Comparison of ENCODE assay signal across 18 cellular contexts in the genomic region with DNA sequence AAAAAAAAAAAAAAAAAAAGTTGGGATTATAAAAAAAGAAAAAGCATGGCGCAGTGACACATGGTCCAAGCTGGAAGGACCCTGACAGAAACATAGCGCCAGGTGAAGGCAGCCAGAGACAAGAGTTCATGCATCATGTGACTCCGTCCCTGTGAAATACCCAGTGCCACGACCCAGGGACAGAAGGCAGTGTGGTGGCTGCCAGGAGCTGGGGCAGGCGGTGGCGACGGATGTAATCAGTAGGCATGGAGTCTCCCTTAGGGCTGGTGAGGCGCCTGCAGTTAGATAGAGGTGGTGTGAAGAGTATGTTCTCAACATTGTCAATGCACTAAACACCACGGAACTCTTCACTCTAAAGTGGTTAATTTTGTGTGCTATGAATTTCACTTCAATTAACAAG. TPM values are rescaled to one million over a fixed set of nuclear protein-coding genes. Genes with fewer than 3 reads are reported as not detected.
DNase-seq lines count a peak whose midpoint lies in the region; ATAC-seq and TF ChIP-seq lines count a peak whose summit lies in the region.
"Had no signal": no experiment of that assay in that cellular context is flagged by ENCODE, and none has a peak within 500 bp of the region (broad histone marks: within the 10 kb centered on the region; RNA-seq: fewer than 3 reads in every experiment).

No MANE protein-coding gene starts in this region.

- no peak for TF ChIP-seq POLR2A in heart left ventricle (IDR thresholded peaks at IDR 0.05)

- no peaks in the 10 kb centered on the region for H3K27me3 ChIP-seq in heart left ventricle

- no peaks in the 10 kb centered on the region for H3K9me3 ChIP-seq in heart left ventricle

- H3K9me3 Mint-ChIP-seq in stimulated activated effector memory CD8-positive, alpha-beta T cell treated with anti-CD3 and anti-CD28 coated beads, Interleukin-12 subunit alpha, Interleukin-12 subunit beta, amount 100 ng/mL, for 72 hours, result no peaks in the 10 kb centered on the region

- no peak for TF ChIP-seq CTCF in heart left ventricle (IDR thresholded peaks at IDR 0.05)

- WGBS in heart left ventricle, 4 donors, result 47 to 69% (median 63%) methylated on average over 9 of the region's 9 CpGs

- DNase-seq in NCI-H1092 treated with DMSO at 0.1 percent for 48 hours (lab: John Stamatoyannopoulos, UW), result peak; percentile 3
- no peak for DNase-seq in NCI-H1092 (lab: John Stamatoyannopoulos, UW)
- peak in 2 of 5 donors; percentile 23 to 42 for DNase-seq in heart left ventricle
- no peak for DNase-seq in cardiac septum (ENCODE audit: low spot score)
- DNase-seq in left ventricle myocardium superior, result peak; percentile 37
- DNase-seq in stimulated activated effector memory CD8-positive, alpha-beta T cell treated with anti-CD3 and anti-CD28 coated beads, Interleukin-12 subunit alpha, Interleukin-12 subunit beta, amount 100 ng/mL, for 72 hours (ENCODE audit: low spot score in 2 of 2), result no peak
- DNase-seq in activated T-cell treated with anti-CD3 and anti-CD28 coated beads for 4 hours, result no peak
- DNase-seq: AML-193, DMS 273 treated with DMSO at 0.1 percent for 48 hours, H9, NCI-H187, NCI-H2171, NCI-H526 treated with DMSO at 0.1 percent for 48 hours had no signal

- no peak overlapping the region for H3K4me3 Mint-ChIP-seq in stimulated activated effector memory CD8-positive, alpha-beta T cell treated with anti-CD3 and anti-CD28 coated beads, Interleukin-12 subunit alpha, Interleukin-12 subunit beta, amount 100 ng/mL, for 72 hours
- H3K4me3 Mint-ChIP-seq: CD14-positive monocyte, H9 had no signal

- no peaks in the 10 kb centered on the region for H3K36me3 Mint-ChIP-seq in stimulated activated effector memory CD8-positive, alpha-beta T cell treated with anti-CD3 and anti-CD28 coated beads, Interleukin-12 subunit alpha, Interleukin-12 subunit beta, amount 100 ng/mL, for 72 hours

- peaks cover 0 to 5% (median 0%) of the 10 kb centered on the region in 12 donors for H3K4me1 ChIP-seq in heart left ventricle

- intact Hi-C loops in heart left ventricle (cut with DNase I), result no loop called here
- intact Hi-C loops in cardiac septum (cut with DNase I), result no loop called here
- intact Hi-C loops in left ventricle myocardium superior (cut with micrococcal nuclease), result no loop called here

- peak overlapping the region; percentile 30 for H3K27ac Mint-ChIP-seq in stimulated activated effector memory CD8-positive, alpha-beta T cell treated with anti-CD3 and anti-CD28 coated beads, Interleukin-12 subunit alpha, Interleukin-12 subunit beta, amount 100 ng/mL, for 72 hours

- ATAC-seq in heart left ventricle, result peak in 3 of 4 donors; percentile 34 to 65 (median 45)
- ATAC-seq in left ventricle myocardium superior, result peak; percentile 76
- no peak for ATAC-seq in stimulated activated effector memory CD8-positive, alpha-beta T cell treated with anti-CD3 and anti-CD28 coated beads, Interleukin-12 subunit alpha, Interleukin-12 subunit beta, amount 100 ng/mL, for 72 hours
- no peak for ATAC-seq in HG03139 (IDR thresholded peaks at IDR 0.05; ENCODE audit: unreplicated experiment)

- H3K4me3 ChIP-seq in heart left ventricle, result no peak overlapping the region

- H3K4me1 Mint-ChIP-seq in stimulated activated effector memory CD8-positive, alpha-beta T cell treated with anti-CD3 and anti-CD28 coated beads, Interleukin-12 subunit alpha, Interleukin-12 subunit beta, amount 100 ng/mL, for 72 hours, result peaks cover 36% of the 10 kb centered on the region

- H3K27ac ChIP-seq in heart left ventricle, result no peak overlapping the region
- H3K27ac ChIP-seq: 22Rv1, HL-60, KMS-11 had no signal

- H3K36me3 ChIP-seq in heart left ventricle, result no peaks in the 10 kb centered on the region

RNA-seq across cellular contexts. Expression of gene STK32C, which starts 43.9 kb away (rescaled TPM):
- 1 to 10 TPM; 3.8 to 9.8 (median 6.2) TPM for total RNA-seq in heart left ventricle
- polyA plus RNA-seq in heart left ventricle, result 1 to 10 TPM; 4.7 to 8.2 TPM
- 5.9 TPM for total RNA-seq in cardiac septum
- total RNA-seq in left ventricle myocardium superior, result 4.9 TPM

Comparison
In these comparisons a context has a peak if more than half of its experiments do, and no peak if none do; other contexts are left out.
1. DNase-seq: peak in NCI-H1092 treated with DMSO at 0.1 percent for 48 hours (single experiment) and left ventricle myocardium superior (single experiment); none in NCI-H1092 (single experiment), cardiac septum (single experiment), stimulated activated effector memory CD8-positive, alpha-beta T cell treated with anti-CD3 and anti-CD28 coated beads, Interleukin-12 subunit alpha, Interleukin-12 subunit beta, amount 100 ng/mL, for 72 hours (0 of 2) and activated T-cell treated with anti-CD3 and anti-CD28 coated beads for 4 hours (single experiment).
2. ATAC-seq: peak in heart left ventricle (3 of 4) and left ventricle myocardium superior (single experiment); none in stimulated activated effector memory CD8-positive, alpha-beta T cell treated with anti-CD3 and anti-CD28 coated beads, Interleukin-12 subunit alpha, Interleukin-12 subunit beta, amount 100 ng/mL, for 72 hours (single experiment) and HG03139 (single experiment).